Comparison of ENCODE assay signal across 13 cellular contexts in the genomic region with DNA sequence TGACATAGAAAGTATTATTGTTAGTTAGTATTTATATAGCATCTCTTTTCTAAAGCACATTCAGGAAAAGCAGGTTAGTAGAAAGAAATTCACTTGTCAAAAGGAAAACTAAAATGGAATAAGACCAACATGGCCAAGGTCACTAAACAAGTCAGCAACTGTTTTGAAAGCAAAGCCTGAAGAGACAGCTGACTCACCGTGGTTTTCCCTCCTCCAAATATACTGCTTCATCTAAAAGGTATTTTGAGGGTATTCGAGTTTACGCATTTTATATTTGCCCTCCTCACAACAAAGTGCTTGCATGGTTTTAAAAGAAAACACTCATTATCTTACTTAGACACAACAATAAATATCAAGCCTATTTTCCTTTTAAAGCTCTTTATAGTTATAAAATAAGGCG. TPM values are rescaled to one million over a fixed set of nuclear protein-coding genes. Genes with fewer than 3 reads are reported as not detected.
DNase-seq lines count a peak whose midpoint lies in the region; ATAC-seq and TF ChIP-seq lines count a peak whose summit lies in the region.
"Had no signal": no experiment of that assay in that cellular context is flagged by ENCODE, and none has a peak within 500 bp of the region (broad histone marks: within the 10 kb centered on the region; RNA-seq: fewer than 3 reads in every experiment).

No MANE protein-coding gene starts in this region.

- H3K4me3 Mint-ChIP-seq in activated T-helper 2 cell treated with anti-CD3 and anti-CD28 coated beads, Interferon-gamma antibody, Interleukin-2, Interleukin-4, amounts not matched to agents 10 μg/mL and 5 μg/mL and 100 μg/mL, durations not matched to agents 14 hours and 24 hours and 36 hours (ENCODE audit: low read depth) = no peak overlapping the region
- H3K4me3 Mint-ChIP-seq in natural killer cell (no peak overlapping the region), T-cell (no peak overlapping the region)
- H3K4me3 Mint-ChIP-seq: stimulated activated naive CD8-positive, alpha-beta T cell treated with anti-CD3 and anti-CD28 coated beads, Interleukin-15, Interleukin-2, amounts not matched to agents 100 ng/mL and 50 ng/mL, for 24 hours had no signal

- H3K4me1 Mint-ChIP-seq in activated T-helper 2 cell treated with anti-CD3 and anti-CD28 coated beads, Interferon-gamma antibody, Interleukin-2, Interleukin-4, amounts not matched to agents 10 μg/mL and 5 μg/mL and 100 μg/mL, durations not matched to agents 14 hours and 24 hours and 36 hours (ENCODE audit: low read depth) = no peaks in the 10 kb centered on the region
- H3K4me1 Mint-ChIP-seq in natural killer cell (no peaks in the 10 kb centered on the region), T-cell (no peaks in the 10 kb centered on the region)

- H3K27ac Mint-ChIP-seq in activated T-helper 2 cell treated with anti-CD3 and anti-CD28 coated beads, Interferon-gamma antibody, Interleukin-2, Interleukin-4, amounts not matched to agents 10 μg/mL and 5 μg/mL and 100 μg/mL, durations not matched to agents 14 hours and 24 hours and 36 hours = no peak overlapping the region
- H3K27ac Mint-ChIP-seq in natural killer cell (no peak overlapping the region), T-cell (no peak overlapping the region)
- H3K27ac Mint-ChIP-seq: stimulated activated naive CD8-positive, alpha-beta T cell treated with anti-CD3 and anti-CD28 coated beads, Interleukin-15, Interleukin-2, amounts not matched to agents 100 ng/mL and 50 ng/mL, for 24 hours had no signal

- ATAC-seq in GM21717 (IDR thresholded peaks at IDR 0.05; ENCODE audit: unreplicated experiment) = no peak
- no peak for ATAC-seq in natural killer cell
- ATAC-seq in T-cell (replicated peaks in 1 of 4) = no peak
- ATAC-seq: left ventricle myocardium superior had no signal

- no peak for TF ChIP-seq CTCF in RWPE1 (conservative IDR thresholded peaks at IDR 0.05; ENCODE audit: low read depth)
- TF ChIP-seq CTCF in natural killer cell (IDR thresholded peaks at IDR 0.05) = no peak

- DNase-seq in GM04503 (ENCODE audit: low read depth) (peak; percentile 11), RWPE1 (ENCODE audit: low spot score) (peak; percentile 28), epithelial cell of prostate (ENCODE audit: low read depth, low spot score) (peak; percentile 12), renal cortical epithelial cell (ENCODE audit: low read depth) (peak; percentile 91), natural killer cell (no peak), T-cell (no peak)
- DNase-seq in activated T-helper 2 cell treated with anti-CD3 and anti-CD28 coated beads, Interferon-gamma antibody, Interleukin-2, Interleukin-4, amounts not matched to agents 10 μg/mL and 5 μg/mL and 100 μg/mL, durations not matched to agents 14 hours and 24 hours and 36 hours (ENCODE audit: low spot score) = no peak
- DNase-seq: foreskin melanocyte; left ventricle myocardium superior; NCI-H345; stimulated activated CD4-positive, alpha-beta T cell treated with anti-CD3 and anti-CD28 coated beads, Interleukin-4, amount 100 ng/mL, for 1 hour had no signal

- no peaks in the 10 kb centered on the region for H3K36me3 Mint-ChIP-seq in activated T-helper 2 cell treated with anti-CD3 and anti-CD28 coated beads, Interferon-gamma antibody, Interleukin-2, Interleukin-4, amounts not matched to agents 10 μg/mL and 5 μg/mL and 100 μg/mL, durations not matched to agents 14 hours and 24 hours and 36 hours (ENCODE audit: low read depth)
- no peaks in the 10 kb centered on the region for H3K36me3 Mint-ChIP-seq in natural killer cell
- H3K36me3 Mint-ChIP-seq in T-cell = no peaks in the 10 kb centered on the region

- H3K9me3 Mint-ChIP-seq in activated T-helper 2 cell treated with anti-CD3 and anti-CD28 coated beads, Interferon-gamma antibody, Interleukin-2, Interleukin-4, amounts not matched to agents 10 μg/mL and 5 μg/mL and 100 μg/mL, durations not matched to agents 14 hours and 24 hours and 36 hours = no peaks in the 10 kb centered on the region
- H3K9me3 Mint-ChIP-seq in natural killer cell = peaks cover 0 to 2% of the 10 kb centered on the region in 2 donors
- no peaks in the 10 kb centered on the region for H3K9me3 Mint-ChIP-seq in T-cell
- H3K9me3 Mint-ChIP-seq: stimulated activated naive CD8-positive, alpha-beta T cell treated with anti-CD3 and anti-CD28 coated beads, Interleukin-15, Interleukin-2, amounts not matched to agents 100 ng/mL and 50 ng/mL, for 24 hours had no signal

- CTCF ChIA-PET in RWPE1 (lab: Yijun Ruan, JAX) = interaction anchor here (0.7 kb wide), 1 partner anchor 179 kb away, joined by 3 read pairs; no protein-coding TSS in a partner anchor
- CTCF ChIA-PET in T-cell (lab: Charles Lee) = no interaction called here

- POLR2A ChIA-PET in RWPE1 (lab: Yijun Ruan, JAX; ENCODE audit: low non-redundant PET) = no interaction called here
- POLR2A ChIA-PET in T-cell (lab: Charles Lee) = no interaction called here

- no peak overlapping the region for H3K27ac ChIP-seq in RWPE1
- H3K27ac ChIP-seq in epithelial cell of prostate = no peak overlapping the region

- intact Hi-C loops in activated T-helper 2 cell treated with anti-CD3 and anti-CD28 coated beads, Interferon-gamma antibody, Interleukin-2, Interleukin-4, amounts not matched to agents 10 μg/mL and 5 μg/mL and 100 μg/mL, durations not matched to agents 14 hours and 24 hours and 36 hours (cut with micrococcal nuclease) = no loop called here
- intact Hi-C loops in natural killer cell (cut with micrococcal nuclease) = no loop called here

- peaks cover 7% of the 10 kb centered on the region for H3K27me3 Mint-ChIP-seq in activated T-helper 2 cell treated with anti-CD3 and anti-CD28 coated beads, Interferon-gamma antibody, Interleukin-2, Interleukin-4, amounts not matched to agents 10 μg/mL and 5 μg/mL and 100 μg/mL, durations not matched to agents 14 hours and 24 hours and 36 hours (ENCODE audit: low read depth)
- H3K27me3 Mint-ChIP-seq in natural killer cell (ENCODE audit: low read depth in 2 of 2) (peaks cover 0 to 3% of the 10 kb centered on the region in 2 donors), T-cell (peaks cover 0 to 14% of the 10 kb centered on the region in 2 donors)

RNA-seq across cellular contexts. Expression of a gene that starts 24.0 kb away (rescaled TPM):
- total RNA-seq in renal cortical epithelial cell (1.1 TPM in 1 of 2 replicates, not detected in the other), natural killer cell (under 1 TPM in 1 of 3 donors, not detected in 2; 0.54 TPM), T-cell (under 1 TPM in 1 of 5 donors, not detected in 4; 0.12 TPM)
- total RNA-seq in activated T-helper 2 cell treated with anti-CD3 and anti-CD28 coated beads, Interferon-gamma antibody, Interleukin-2, Interleukin-4, amounts not matched to agents 10 μg/mL and 5 μg/mL and 100 μg/mL, durations not matched to agents 14 hours and 24 hours and 36 hours = not detected in 2 replicates

Comparison
In these comparisons a context has a peak if more than half of its experiments do, and no peak if none do; other contexts are left out.
1. DNase-seq: peak in GM04503 (single experiment), RWPE1 (single experiment), epithelial cell of prostate (single experiment) and renal cortical epithelial cell (single experiment); none in activated T-helper 2 cell treated with anti-CD3 and anti-CD28 coated beads, Interferon-gamma antibody, Interleukin-2, Interleukin-4, amounts not matched to agents 10 μg/mL and 5 μg/mL and 100 μg/mL, durations not matched to agents 14 hours and 24 hours and 36 hours (single experiment), natural killer cell (single experiment) and T-cell (0 of 34).